ENCODE assay signal across 9 cellular contexts in the genomic region with DNA sequence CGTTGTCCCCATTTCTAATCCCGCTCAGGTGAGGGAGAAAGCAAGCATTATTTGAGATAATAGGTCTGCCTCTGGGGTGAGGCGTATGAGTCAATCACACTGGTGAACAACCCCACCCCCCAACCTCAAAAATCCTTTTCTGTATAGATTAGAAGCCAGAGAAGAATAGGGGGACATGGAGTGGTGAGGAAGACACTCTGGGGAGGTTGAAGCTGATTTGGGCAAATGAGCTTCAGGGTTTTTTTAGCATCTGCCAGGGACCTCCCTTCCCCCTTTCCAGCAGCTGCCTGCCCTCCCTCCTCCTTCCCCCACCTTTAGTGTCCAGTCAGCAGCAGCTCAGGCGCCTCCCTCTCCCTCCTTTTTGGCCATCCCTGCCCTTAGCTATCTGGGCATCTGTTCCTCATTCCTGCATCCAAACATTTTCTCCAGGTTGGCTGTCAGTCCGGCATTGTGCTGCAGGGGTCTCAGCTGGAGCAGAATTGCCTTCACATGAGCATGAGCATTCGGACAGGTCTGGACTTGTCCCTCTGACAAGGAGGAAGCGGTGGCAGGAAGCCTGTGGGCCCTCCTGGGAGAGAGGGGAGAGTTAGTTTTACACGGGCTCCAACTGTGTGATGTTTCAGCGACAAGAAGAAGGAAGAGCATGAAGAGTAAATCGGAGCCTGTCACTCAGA. TPM values are rescaled to one million over a fixed set of nuclear protein-coding genes. Genes with fewer than 3 reads are reported as not detected.
A peak's percentile ranks its signal among the peaks of the same experiment; 100 is the strongest.
DNase-seq lines count a peak whose midpoint lies in the region; ATAC-seq and TF ChIP-seq lines count a peak whose summit lies in the region.
"Had no signal": no experiment of that assay in that cellular context is flagged by ENCODE, and none has a peak within 500 bp of the region (broad histone marks: within the 10 kb centered on the region; RNA-seq: fewer than 3 reads in every experiment).

No MANE protein-coding gene starts in this region.

- no peaks in the 10 kb centered on the region for H3K36me3 Mint-ChIP-seq in endothelial cell (ENCODE audit: low read depth, unreplicated experiment)
- H3K36me3 Mint-ChIP-seq: activated naive CD4-positive, alpha-beta T cell treated with anti-CD3 and anti-CD28 coated beads, Interleukin-2, amount 50 U/mL, for 24 hours had no signal

- H3K27me3 Mint-ChIP-seq in endothelial cell (ENCODE audit: unreplicated experiment), result peaks cover 2% of the 10 kb centered on the region
- H3K27me3 Mint-ChIP-seq: activated naive CD4-positive, alpha-beta T cell treated with anti-CD3 and anti-CD28 coated beads, Interleukin-2, amount 50 U/mL, for 24 hours had no signal

- peak overlapping the region; percentile 42 for H3K9ac ChIP-seq in NT2/D1 (ENCODE audit: insufficient read length, low read depth)

- no peak overlapping the region for H3K4me3 Mint-ChIP-seq in endothelial cell (ENCODE audit: unreplicated experiment)
- H3K4me3 Mint-ChIP-seq: activated naive CD4-positive, alpha-beta T cell treated with anti-CD3 and anti-CD28 coated beads, Interleukin-2, amount 50 U/mL, for 24 hours had no signal

- H3K9me3 Mint-ChIP-seq in endothelial cell (ENCODE audit: unreplicated experiment), result no peaks in the 10 kb centered on the region
- H3K9me3 Mint-ChIP-seq: activated naive CD4-positive, alpha-beta T cell treated with anti-CD3 and anti-CD28 coated beads, Interleukin-2, amount 50 U/mL, for 24 hours had no signal

- no peak overlapping the region for H3K4me3 ChIP-seq in NT2/D1 (ENCODE audit: insufficient read length, low read depth)

- H3K4me1 Mint-ChIP-seq in endothelial cell (ENCODE audit: unreplicated experiment), result peaks cover 3% of the 10 kb centered on the region

- peak; percentile 55 for ATAC-seq in HG03571 (IDR thresholded peaks at IDR 0.05; ENCODE audit: unreplicated experiment)
- ATAC-seq in GM19397 (IDR thresholded peaks at IDR 0.05; ENCODE audit: unreplicated experiment), result no peak

- no peaks in the 10 kb centered on the region for H3K36me3 ChIP-seq in NT2/D1 (ENCODE audit: insufficient read depth, insufficient read length, low read length)

- TF ChIP-seq CTCF in endothelial cell (IDR thresholded peaks at IDR 0.05; ENCODE audit: unreplicated experiment), result no peak

- H3K4me1 ChIP-seq in NT2/D1 (ENCODE audit: insufficient read depth, insufficient read length), result peaks cover 18% of the 10 kb centered on the region

- no peaks in the 10 kb centered on the region for H3K27me3 ChIP-seq in NT2/D1 (ENCODE audit: insufficient read depth, insufficient read length)

- in situ Hi-C loops in ACHN (cut with HindIII; ENCODE audit: low pct_ligation_motif_present, low pct_unique_long_range_greater_than_20kb, low sequenced_read_pairs), result no loop called here

- peak; percentile 18 for DNase-seq in stimulated activated CD4-positive, alpha-beta T cell treated with anti-CD3 and anti-CD28 coated beads, Interleukin-4, amount 100 ng/mL, for 24 hours
- DNase-seq in stimulated activated CD4-positive, alpha-beta T cell treated with anti-CD3 and anti-CD28 coated beads, Interleukin-15, amount 100 ng/mL, for 24 hours, result no peak
- DNase-seq in NT2/D1 (ENCODE audit: low read depth, low spot score), result no peak
- DNase-seq in endothelial cell (ENCODE audit: low spot score), result peak; percentile 53
- peak; percentile 89 for DNase-seq in myocyte (ENCODE audit: low read depth)
- no peak for DNase-seq in ACHN

- H3K27ac Mint-ChIP-seq in endothelial cell (ENCODE audit: unreplicated experiment), result no peak overlapping the region
- H3K27ac Mint-ChIP-seq: activated naive CD4-positive, alpha-beta T cell treated with anti-CD3 and anti-CD28 coated beads, Interleukin-2, amount 50 U/mL, for 24 hours had no signal

- H3K9me3 ChIP-seq in NT2/D1 (ENCODE audit: insufficient read depth, low read length), result no peaks in the 10 kb centered on the region

RNA-seq across cellular contexts. Expression of gene PTGFRN, which starts 30.8 kb away (rescaled TPM):
- total RNA-seq in endothelial cell (ENCODE audit: unreplicated experiment) (23.7 TPM), myocyte (48.1 and 61.1 TPM in 2 replicates)
- polyA plus RNA-seq in myocyte (2012), result 49.9 TPM

Comparison
In these comparisons a context has a peak if more than half of its experiments do, and no peak if none do; other contexts are left out.
1. DNase-seq: peak in stimulated activated CD4-positive, alpha-beta T cell treated with anti-CD3 and anti-CD28 coated beads, Interleukin-4, amount 100 ng/mL, for 24 hours (single experiment), endothelial cell (single experiment) and myocyte (single experiment); none in stimulated activated CD4-positive, alpha-beta T cell treated with anti-CD3 and anti-CD28 coated beads, Interleukin-15, amount 100 ng/mL, for 24 hours (single experiment), NT2/D1 (single experiment) and ACHN (single experiment).